In the genomic region with DNA sequence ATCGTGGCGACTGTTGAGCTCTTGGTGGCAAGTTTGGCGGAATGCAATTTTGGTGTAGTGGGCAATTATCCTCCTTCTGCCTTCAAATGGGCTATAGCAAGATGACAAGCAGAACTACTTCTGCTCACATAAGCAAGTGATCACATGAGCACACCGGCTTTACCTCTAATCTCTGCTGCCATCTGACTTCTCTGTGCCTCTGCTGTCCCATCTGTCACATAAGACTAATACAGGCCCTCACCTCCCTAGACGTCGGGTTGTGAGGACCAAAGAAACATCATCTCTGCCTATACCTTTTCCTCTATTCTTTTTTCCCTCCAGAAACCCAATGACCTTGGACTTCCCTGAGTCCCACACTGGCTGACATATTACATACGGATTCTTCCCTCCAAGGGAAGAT, we compare ENCODE assay signal across 22 cellular contexts.
"Had no signal": no experiment of that assay in that cellular context is flagged by ENCODE, and none has a peak within 500 bp of the region (broad histone marks: within the 10 kb centered on the region; RNA-seq: fewer than 3 reads in every experiment).

No MANE protein-coding gene starts in this region.

- ATAC-seq: effector memory CD8-positive, alpha-beta T cell; left ventricle myocardium superior; psoas muscle; sciatic nerve; stimulated activated naive B cell treated with anti-CD40 and anti-IgM and Interleukin-4, amounts not matched to agents 10 μg/mL and 1 μg/mL and 100 μg/mL, for 72 hours; stimulated activated naive CD8-positive, alpha-beta T cell treated with anti-CD3 and anti-CD28 coated beads, Interleukin-15, amount 100 ng/mL, for 72 hours had no signal

- H3K27ac ChIP-seq: epithelial cell of prostate, testis had no signal

- H3K9me3 ChIP-seq: esophagus squamous epithelium, psoas muscle, spleen, testis, tibial nerve had no signal

- DNase-seq: effector memory CD8-positive, alpha-beta T cell; esophagus squamous epithelium; foreskin fibroblast; head of caudate nucleus; hippocampal formation; left colon; left ventricle myocardium superior; mesendoderm; naive B cell; psoas muscle; retina; spleen; stimulated activated CD4-positive, alpha-beta T cell treated with anti-CD3 and anti-CD28 coated beads, Interleukin-15, amount 100 ng/mL, for 24 hours; stimulated activated CD4-positive, alpha-beta T cell treated with anti-CD3 and anti-CD28 coated beads, Interleukin-1b, Interleukin-23, amount 100 ng/mL, for 48 hours; stimulated activated CD4-positive, alpha-beta T cell treated with anti-CD3 and anti-CD28 coated beads, Interleukin-4, amount 100 ng/mL, for 4 hours; stimulated activated naive B cell treated with anti-CD40 and anti-IgM and Interleukin-4, amounts not matched to agents 10 μg/mL and 1 μg/mL and 100 μg/mL, for 72 hours; stimulated activated naive CD8-positive, alpha-beta T cell treated with anti-CD3 and anti-CD28 coated beads, Interleukin-15, amount 100 ng/mL, for 72 hours; testis had no signal

- H3K36me3 ChIP-seq: esophagus squamous epithelium, spleen, tibial nerve had no signal

- H3K4me3 ChIP-seq: esophagus squamous epithelium, lung, psoas muscle, testis, tibial nerve had no signal

- H3K27me3 ChIP-seq: esophagus squamous epithelium, spleen, testis, tibial nerve had no signal
